In genomic region chr9:32423371-32423770, GRCh38 we compare ENCODE assay signal across 20 cellular contexts. TPM values are rescaled to one million over a fixed set of nuclear protein-coding genes. Genes with fewer than 3 reads are reported as not detected.
DNase-seq lines count a peak whose midpoint lies in the region; ATAC-seq and TF ChIP-seq lines count a peak whose summit lies in the region.
"Had no signal": no experiment of that assay in that cellular context is flagged by ENCODE, and none has a peak within 500 bp of the region (broad histone marks: within the 10 kb centered on the region; RNA-seq: fewer than 3 reads in every experiment).

No MANE protein-coding gene starts in this region.

- peaks cover 3% of the 10 kb centered on the region; the same call in 1 of the 2 replicates for H4K20me1 ChIP-seq in IMR-90 (ENCODE audit: insufficient read depth, low read length)

- POLR2A ChIA-PET in IMR-90 (lab: Charles Lee; ENCODE audit: unreplicated experiment) (interaction anchor here (0.7 kb wide), 1 partner anchor 66 kb away, joined by 3 read pairs; no protein-coding TSS in a partner anchor), GM10248 (lab: Yijun Ruan, JAX) (no interaction called here)

- H3K4ac ChIP-seq in IMR-90 (ENCODE audit: low read depth, low read length) = peak overlapping the region; percentile 82; the same call in 1 of the 2 replicates

- peaks cover 28% of the 10 kb centered on the region for H3K9me1 ChIP-seq in IMR-90 (ENCODE audit: insufficient read depth, low read length)

- BruUV-seq in IMR-90 (replicated peaks; lab: Mats Ljungman, UMichigan) = no TSS peak

- no peak overlapping the region for H2AK9ac ChIP-seq in IMR-90 (replicated peaks; ENCODE audit: low read depth, low read length, poor library complexity)

- H3K36me3 ChIP-seq in IMR-90 (ENCODE audit: control insufficient read depth, insufficient read depth, low read length) = peaks cover 60% of the 10 kb centered on the region

- H3K27me3 Mint-ChIP-seq in natural killer cell treated with Interleukin-12 subunit alpha and Interleukin-12 subunit beta and Interleukin-15 and Interleukin-18, amount 100 ng/mL, for 72 hours = no peaks in the 10 kb centered on the region
- H3K27me3 Mint-ChIP-seq: activated CD8-positive, alpha-beta memory T cell treated with anti-CD3 and anti-CD28 coated beads, Interleukin-2, amount 10 ng/mL, durations not matched to agents 7 days and 5 days; B cell had no signal

- no peak overlapping the region for H3K27ac Mint-ChIP-seq in natural killer cell treated with Interleukin-12 subunit alpha and Interleukin-12 subunit beta and Interleukin-15 and Interleukin-18, amount 100 ng/mL, for 72 hours
- H3K27ac Mint-ChIP-seq: activated CD8-positive, alpha-beta memory T cell treated with anti-CD3 and anti-CD28 coated beads, Interleukin-2, amount 10 ng/mL, durations not matched to agents 7 days and 5 days; activated T-helper 2 cell treated with anti-CD3 and anti-CD28 coated beads, Interferon-gamma antibody, Interleukin-2, Interleukin-4, amounts not matched to agents 10 μg/mL and 5 μg/mL and 100 μg/mL, durations not matched to agents 14 hours and 24 hours and 36 hours; B cell had no signal

- peak overlapping the region; percentile 46; the same call in 1 of the 2 replicates for H4K5ac ChIP-seq in IMR-90 (ENCODE audit: low read depth, low read length)

- no peaks in the 10 kb centered on the region for H3K9me3 Mint-ChIP-seq in natural killer cell treated with Interleukin-12 subunit alpha and Interleukin-12 subunit beta and Interleukin-15 and Interleukin-18, amount 100 ng/mL, for 72 hours
- H3K9me3 Mint-ChIP-seq: activated T-helper 2 cell treated with anti-CD3 and anti-CD28 coated beads, Interferon-gamma antibody, Interleukin-2, Interleukin-4, amounts not matched to agents 10 μg/mL and 5 μg/mL and 100 μg/mL, durations not matched to agents 14 hours and 24 hours and 36 hours had no signal

- H2AK5ac ChIP-seq in IMR-90 (ENCODE audit: low read depth, low read length) = peak overlapping the region; percentile 63; the same call in 1 of the 2 replicates

- TF ChIP-seq CTCF in AG10803 (conservative IDR thresholded peaks at IDR 0.05; ENCODE audit: low read length) (no peak), IMR-90 (conservative IDR thresholded peaks at IDR 0.05; ENCODE audit: low read depth, low read length) (no peak), cardiac fibroblast (IDR thresholded peaks at IDR 0.05; ENCODE audit: low read depth, low read length) (no peak), GM10248 (IDR thresholded peaks at IDR 0.05; ENCODE audit: control extremely low read depth, extremely low read depth, low read depth, missing control alignments) (no peak)

- no peak for TF ChIP-seq POLR2A in IMR-90 (IDR thresholded peaks at IDR 0.05; ENCODE audit: low read depth, low read length)

- peaks cover 9 to 53% of the 10 kb centered on the region in 2 experiments for H3K79me1 ChIP-seq in IMR-90 (ENCODE audit: low read depth in 1 of 2, low read length in 2 of 2)

- CTCF ChIA-PET in IMR-90 (lab: Yijun Ruan, JAX) = no interaction called here
- CTCF ChIA-PET in GM10248 (lab: Yijun Ruan, JAX) = interaction anchor here (5.2 kb wide), 1 partner anchor 44 kb away, joined by 21 read pairs; no protein-coding TSS in a partner anchor

- no peak overlapping the region; the same call in 1 of the 2 replicates for H3K56ac ChIP-seq in IMR-90 (ENCODE audit: extremely low read depth, insufficient read depth, low read length)

- H3K4me3 Mint-ChIP-seq in natural killer cell treated with Interleukin-12 subunit alpha and Interleukin-12 subunit beta and Interleukin-15 and Interleukin-18, amount 100 ng/mL, for 72 hours = no peak overlapping the region
- H3K4me3 Mint-ChIP-seq: activated CD8-positive, alpha-beta memory T cell treated with anti-CD3 and anti-CD28 coated beads, Interleukin-2, amount 10 ng/mL, durations not matched to agents 7 days and 5 days; B cell had no signal

- peak; percentile 40 for DNase-seq in AG10803 (ENCODE audit: low read depth)
- DNase-seq in IMR-90 = peak; percentile 90
- peak; percentile 25 to 86 for DNase-seq in cardiac fibroblast (ENCODE audit: low read depth in 2 of 2)
- DNase-seq in kidney tubule cell (ENCODE audit: low spot score) = peak; percentile 76
- DNase-seq in natural killer cell treated with Interleukin-12 subunit alpha and Interleukin-12 subunit beta and Interleukin-15 and Interleukin-18, amount 100 ng/mL, for 72 hours (ENCODE audit: low spot score) = no peak
- DNase-seq in mesenteric fat pad (ENCODE audit: low spot score) = no peak
- no peak for DNase-seq in activated naive CD4-positive, alpha-beta T cell (lab: John Stamatoyannopoulos, UW)
- DNase-seq in GM10248 (ENCODE audit: extremely low spot score) = no peak
- DNase-seq: activated CD4-positive, alpha-beta T cell treated with anti-CD3 and anti-CD28 coated beads for 1 hour; activated CD8-positive, alpha-beta memory T cell treated with anti-CD3 and anti-CD28 coated beads, Interleukin-2, amount 10 ng/mL, durations not matched to agents 7 days and 5 days; adrenal gland; Caco-2; NCI-H2171; pancreas; Peyer's patch; stimulated activated CD8-positive, alpha-beta memory T cell treated with anti-CD3 and anti-CD28 coated beads, Interleukin-4, amount 100 ng/mL, for 48 hours had no signal

- no peaks in the 10 kb centered on the region for H3K9me3 ChIP-seq in IMR-90 (ENCODE audit: control insufficient read depth, insufficient read depth, low read length)
- H3K9me3 ChIP-seq: adrenal gland, Caco-2, pancreas, Peyer's patch, suprapubic skin, vagina had no signal

- peak overlapping the region; percentile 86; the same call in 1 of the 2 replicates for H3K14ac ChIP-seq in IMR-90 (replicated peaks; ENCODE audit: low read depth, low read length)

- peak overlapping the region; percentile 99 for H2BK5ac ChIP-seq in IMR-90 (ENCODE audit: low read depth, low read length, poor library complexity, severe bottlenecking)

- no peaks in the 10 kb centered on the region for H3K36me3 Mint-ChIP-seq in natural killer cell treated with Interleukin-12 subunit alpha and Interleukin-12 subunit beta and Interleukin-15 and Interleukin-18, amount 100 ng/mL, for 72 hours

- intact Hi-C loops in IMR-90 (cut with micrococcal nuclease) = no loop called here

- H3K4me2 ChIP-seq in IMR-90 (ENCODE audit: low read depth, low read length) = peak overlapping the region; percentile 51; the same call in 1 of the 2 replicates

- in situ Hi-C loops in IMR-90 (cut with MboI; ENCODE audit: low sequenced_read_pairs) = no loop called here

- peak overlapping the region; percentile 81 for H3K27ac ChIP-seq in IMR-90 (ENCODE audit: insufficient read depth, low read length)
- H3K27ac ChIP-seq: adrenal gland, pancreas, Peyer's patch, suprapubic skin, vagina had no signal

- peak overlapping the region; percentile 78; the same call in 1 of the 2 replicates for H4K91ac ChIP-seq in IMR-90 (ENCODE audit: insufficient read depth, low read depth, low read length)

- H3K23ac ChIP-seq in IMR-90 (ENCODE audit: low read depth, low read length) = peak overlapping the region; percentile 52; the same call in 1 of the 2 replicates

- TF ChIP-seq RAD21 in IMR-90 (IDR thresholded peaks at IDR 0.05; ENCODE audit: low read length) = no peak

- H2BK20ac ChIP-seq in IMR-90 (ENCODE audit: low read depth, low read length) = peak overlapping the region; percentile 91; the same call in 1 of the 2 replicates

- no peaks in the 10 kb centered on the region for H3K27me3 ChIP-seq in IMR-90 (ENCODE audit: control insufficient read depth, insufficient read depth, low read length)
- H3K27me3 ChIP-seq: adrenal gland, pancreas, Peyer's patch, suprapubic skin, vagina had no signal

- H3K4me1 Mint-ChIP-seq in natural killer cell treated with Interleukin-12 subunit alpha and Interleukin-12 subunit beta and Interleukin-15 and Interleukin-18, amount 100 ng/mL, for 72 hours (ENCODE audit: low read depth in 2 of 2) = peaks cover 0 to 3% of the 10 kb centered on the region in 2 donors
- H3K4me1 Mint-ChIP-seq: B cell had no signal

- ATAC-seq in IMR-90 (ENCODE audit: low read depth) = peak; percentile 48
- no peak for ATAC-seq in natural killer cell treated with Interleukin-12 subunit alpha and Interleukin-12 subunit beta and Interleukin-15 and Interleukin-18, amount 100 ng/mL, for 72 hours
- ATAC-seq: activated CD8-positive, alpha-beta memory T cell treated with anti-CD3 and anti-CD28 coated beads, Interleukin-2, amount 10 ng/mL, durations not matched to agents 7 days and 5 days; pancreas had no signal

- no peak overlapping the region for H2AFZ ChIP-seq in IMR-90 (replicated peaks; ENCODE audit: low read length, poor library complexity)

- no peak overlapping the region for H3K4me3 ChIP-seq in AG10803 (ENCODE audit: low read length)
- H3K4me3 ChIP-seq in IMR-90 (ENCODE audit: insufficient read depth, low read depth, low read length) = no peak overlapping the region
- no peak overlapping the region for H3K4me3 ChIP-seq in cardiac fibroblast (replicated peaks in 1 of 2; ENCODE audit: low read depth in 2 of 2, low read length in 2 of 2)
- H3K4me3 ChIP-seq: adrenal gland, pancreas, Peyer's patch, suprapubic skin, vagina had no signal

- H4K8ac ChIP-seq in IMR-90 (ENCODE audit: low read depth in 2 of 2, low read length in 2 of 2) = peak overlapping the region; percentile 74 to 86; a peak in 3 of 4 replicates

- peak overlapping the region; percentile 91; the same call in 2 of the 3 replicates for H2BK15ac ChIP-seq in IMR-90 (ENCODE audit: low read depth, low read length)

- dilution Hi-C loops in IMR-90 (cut with HindIII; ENCODE audit: low sequenced_read_pairs, unreplicated experiment) = no loop called here

- peak overlapping the region; percentile 94; the same call in 1 of the 2 replicates for H3K18ac ChIP-seq in IMR-90 (ENCODE audit: low read depth, low read length)

- WGBS in IMR-90 (ENCODE audit: extremely low coverage in 2 of 2, insufficient read length in 1 of 2), 2 experiments = no CpG with 5 or more reads among the region's 4 CpGs

- no peak overlapping the region for H3K9ac ChIP-seq in IMR-90 (ENCODE audit: low read depth, low read length)

- peak overlapping the region; percentile 92; the same call in 1 of the 2 replicates for H2BK120ac ChIP-seq in IMR-90 (ENCODE audit: low read depth, low read length)

- peaks cover 35% of the 10 kb centered on the region for H3K4me1 ChIP-seq in IMR-90 (ENCODE audit: control insufficient read depth, insufficient read depth, low read length)
- H3K4me1 ChIP-seq: adrenal gland, Peyer's patch, suprapubic skin, vagina had no signal

TF ChIP-seq in IMR-90, 13 proteins besides CTCF, POLR2A, EP300 and RAD21 (continues in another document):
- peak; percentile 54 for TF ChIP-seq BHLHE40 (IDR thresholded peaks at IDR 0.05; ENCODE audit: low read depth, low read length)
- TF ChIP-seq MAFK (IDR thresholded peaks at IDR 0.05; ENCODE audit: low read depth, low read length) = no peak

RNA-seq across cellular contexts. Expression of gene ACO1, which starts 38.9 kb away (rescaled TPM):
- total RNA-seq in IMR-90 (2012; rRNA removed) = 140 and 158 TPM in 2 replicates
- 77.6 and 85.9 TPM in 2 replicates for polyA plus RNA-seq in IMR-90 (2012; rRNA removed)
- 51.2 and 73.8 TPM in 2 replicates for polyA plus RNA-seq in IMR-90 (2012; cell fraction: cytosol; rRNA removed)
- polyA plus RNA-seq in IMR-90 (2012; cell fraction: nucleus; rRNA removed; ENCODE audit: low replicate concordance) = 25.2 and 63.2 TPM in 2 replicates
- total RNA-seq in natural killer cell treated with Interleukin-12 subunit alpha and Interleukin-12 subunit beta and Interleukin-15 and Interleukin-18, amount 100 ng/mL, for 72 hours = 10 to 100 TPM; 10.9 to 12.1 TPM
- total RNA-seq in mesenteric fat pad = 237 TPM

Comparison
In these comparisons a context has a peak if more than half of its experiments do, and no peak if none do; other contexts are left out.
1. DNase-seq: peak in AG10803 (single experiment), IMR-90 (single experiment), cardiac fibroblast (2 of 2) and kidney tubule cell (single experiment); none in natural killer cell treated with Interleukin-12 subunit alpha and Interleukin-12 subunit beta and Interleukin-15 and Interleukin-18, amount 100 ng/mL, for 72 hours (single experiment), mesenteric fat pad (single experiment), activated naive CD4-positive, alpha-beta T cell (0 of 4) and GM10248 (single experiment).
2. RNA of gene ACO1, which starts 38.9 kb away (total RNA-seq): 237 TPM in mesenteric fat pad (single experiment) and 140 to 158 TPM in IMR-90; 10.9 to 12.1 TPM in natural killer cell treated with Interleukin-12 subunit alpha and Interleukin-12 subunit beta and Interleukin-15 and Interleukin-18, amount 100 ng/mL, for 72 hours; every median in the first group is over 10 times any median in the second.